8 cellular contexts compared by ENCODE assay signal in the genomic region with DNA sequence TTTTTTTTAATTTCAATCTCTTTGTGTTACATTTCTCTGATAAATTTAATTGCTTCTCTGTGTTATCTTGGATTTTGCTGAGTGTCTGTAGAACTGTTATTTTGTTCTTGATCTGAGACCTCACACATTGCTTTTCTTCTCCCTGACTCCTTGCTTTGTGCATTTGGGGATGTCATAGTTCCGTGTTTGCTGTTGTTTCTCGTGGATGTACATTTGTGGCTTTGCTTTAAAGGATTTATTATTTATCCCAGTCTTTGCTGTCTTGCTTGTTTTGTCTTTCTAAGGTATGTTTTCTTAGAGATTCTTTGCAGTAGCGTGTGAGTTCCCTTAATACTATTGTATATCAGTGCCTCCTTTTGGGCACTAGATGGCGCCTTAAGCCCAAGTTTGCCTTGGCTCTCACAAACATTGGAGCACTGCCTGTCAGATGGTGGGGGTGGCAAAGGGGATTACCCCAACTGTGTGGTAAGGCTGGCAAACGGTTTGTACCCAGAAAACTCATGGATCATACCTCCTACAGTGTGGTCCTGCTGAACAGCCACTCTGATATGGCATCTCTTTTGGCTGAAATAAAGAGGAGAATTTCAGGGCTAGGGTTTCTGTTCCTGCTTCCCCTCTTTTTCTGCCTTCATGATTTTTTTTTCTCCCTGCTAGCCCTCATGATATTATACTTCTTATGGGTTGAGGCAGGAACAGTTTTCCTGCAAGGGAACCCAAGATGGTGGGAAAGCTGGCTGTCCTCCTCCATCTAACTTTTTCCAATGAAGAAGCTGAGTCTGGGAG.
DNase-seq lines count a peak whose midpoint lies in the region; ATAC-seq lines count a peak whose summit lies in the region.

No MANE protein-coding gene starts in this region.

- H3K36me3 Mint-ChIP-seq in central memory CD8-positive, alpha-beta T cell (ENCODE audit: insufficient read depth): no peaks in the 10 kb centered on the region

- no peak overlapping the region for H3K27ac Mint-ChIP-seq in central memory CD8-positive, alpha-beta T cell (ENCODE audit: low read depth)

- DNase-seq in AML-193 (lab: John Stamatoyannopoulos, UW) (peak; percentile 68 to 74), NCI-H2171 treated with DMSO at 0.1 percent for 48 hours (lab: John Stamatoyannopoulos, UW) (peak; percentile 59), kidney tubule cell (ENCODE audit: low spot score) (peak; percentile 77)
- peak; percentile 53 for DNase-seq in activated CD4-positive, CD25-positive, alpha-beta regulatory T cell treated with anti-CD3 and anti-CD28 coated beads, Interleukin-2, amount 50 U/mL, for 16 hours (ENCODE audit: low read depth, low spot score)
- DNase-seq in central memory CD8-positive, alpha-beta T cell (ENCODE audit: low spot score in 2 of 2): peak; percentile 33 to 55
- DNase-seq in stimulated activated CD4-positive, alpha-beta T cell treated with anti-CD3 and anti-CD28 coated beads, Interleukin-4, amount 100 ng/mL, for 48 hours (ENCODE audit: low read depth in 2 of 2): peak; percentile 42 to 52

- ATAC-seq in GM18868 (IDR thresholded peaks at IDR 0.05; ENCODE audit: unreplicated experiment): peak; percentile 99
- ATAC-seq in HG03095 (IDR thresholded peaks at IDR 0.05; ENCODE audit: unreplicated experiment): peak; percentile 98
- peak; percentile 75 for ATAC-seq in central memory CD8-positive, alpha-beta T cell (replicated peaks; ENCODE audit: extremely low read depth, poor library complexity, severe bottlenecking)

- H3K4me1 Mint-ChIP-seq in central memory CD8-positive, alpha-beta T cell: peaks cover 6% of the 10 kb centered on the region

- H3K27me3 Mint-ChIP-seq in central memory CD8-positive, alpha-beta T cell: no peaks in the 10 kb centered on the region

- H3K9me3 Mint-ChIP-seq in central memory CD8-positive, alpha-beta T cell: no peaks in the 10 kb centered on the region

- no peak overlapping the region for H3K4me3 Mint-ChIP-seq in central memory CD8-positive, alpha-beta T cell

Comparison
In these comparisons a context has a peak if more than half of its experiments do, and no peak if none do; other contexts are left out.
1. Peak in every context shown above with its lines: DNase-seq and ATAC-seq.